In the genomic region with DNA sequence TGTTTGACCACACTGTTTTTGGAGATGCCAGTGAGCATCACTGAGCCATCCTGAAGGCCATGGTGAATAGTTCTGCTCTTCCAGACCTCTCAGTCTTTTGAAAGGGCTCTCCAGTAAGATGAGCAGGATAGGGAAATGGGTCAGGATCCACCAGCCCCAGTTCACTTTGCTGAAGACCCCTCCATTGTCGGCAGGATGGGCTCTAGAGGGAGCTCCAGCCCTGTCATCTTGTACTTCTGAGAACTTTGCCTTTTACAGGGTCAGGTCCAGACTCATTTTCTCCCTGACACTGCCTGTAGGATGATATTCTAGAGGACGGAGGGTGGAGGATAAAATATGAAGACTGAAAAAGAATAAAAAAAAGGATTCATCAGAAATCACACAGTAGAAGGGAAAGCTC, we compare ENCODE assay signal across 1 cellular context.
TF ChIP-seq lines count a peak whose summit lies in the region.

No MANE protein-coding gene starts in this region.

TF ChIP-seq in WTC11, 78 proteins besides CTCF, POLR2A, EP300 and RAD21 (continued from another document):
- TF ChIP-seq, protein P1, sequence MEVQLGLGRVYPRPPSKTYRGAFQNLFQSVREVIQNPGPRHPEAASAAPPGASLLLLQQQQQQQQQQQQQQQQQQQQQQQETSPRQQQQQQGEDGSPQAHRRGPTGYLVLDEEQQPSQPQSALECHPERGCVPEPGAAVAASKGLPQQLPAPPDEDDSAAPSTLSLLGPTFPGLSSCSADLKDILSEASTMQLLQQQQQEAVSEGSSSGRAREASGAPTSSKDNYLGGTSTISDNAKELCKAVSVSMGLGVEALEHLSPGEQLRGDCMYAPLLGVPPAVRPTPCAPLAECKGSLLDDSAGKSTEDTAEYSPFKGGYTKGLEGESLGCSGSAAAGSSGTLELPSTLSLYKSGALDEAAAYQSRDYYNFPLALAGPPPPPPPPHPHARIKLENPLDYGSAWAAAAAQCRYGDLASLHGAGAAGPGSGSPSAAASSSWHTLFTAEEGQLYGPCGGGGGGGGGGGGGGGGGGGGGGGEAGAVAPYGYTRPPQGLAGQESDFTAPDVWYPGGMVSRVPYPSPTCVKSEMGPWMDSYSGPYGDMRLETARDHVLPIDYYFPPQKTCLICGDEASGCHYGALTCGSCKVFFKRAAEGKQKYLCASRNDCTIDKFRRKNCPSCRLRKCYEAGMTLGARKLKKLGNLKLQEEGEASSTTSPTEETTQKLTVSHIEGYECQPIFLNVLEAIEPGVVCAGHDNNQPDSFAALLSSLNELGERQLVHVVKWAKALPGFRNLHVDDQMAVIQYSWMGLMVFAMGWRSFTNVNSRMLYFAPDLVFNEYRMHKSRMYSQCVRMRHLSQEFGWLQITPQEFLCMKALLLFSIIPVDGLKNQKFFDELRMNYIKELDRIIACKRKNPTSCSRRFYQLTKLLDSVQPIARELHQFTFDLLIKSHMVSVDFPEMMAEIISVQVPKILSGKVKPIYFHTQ (CRISPR knock-in tag; IDR thresholded peaks at IDR 0.05) = no peak
- no peak for TF ChIP-seq ZNF396 (CRISPR knock-in tag; IDR thresholded peaks at IDR 0.05; ENCODE audit: borderline replicate concordance)
